ENCODE assay signal across 8 cellular contexts in the genomic region with DNA sequence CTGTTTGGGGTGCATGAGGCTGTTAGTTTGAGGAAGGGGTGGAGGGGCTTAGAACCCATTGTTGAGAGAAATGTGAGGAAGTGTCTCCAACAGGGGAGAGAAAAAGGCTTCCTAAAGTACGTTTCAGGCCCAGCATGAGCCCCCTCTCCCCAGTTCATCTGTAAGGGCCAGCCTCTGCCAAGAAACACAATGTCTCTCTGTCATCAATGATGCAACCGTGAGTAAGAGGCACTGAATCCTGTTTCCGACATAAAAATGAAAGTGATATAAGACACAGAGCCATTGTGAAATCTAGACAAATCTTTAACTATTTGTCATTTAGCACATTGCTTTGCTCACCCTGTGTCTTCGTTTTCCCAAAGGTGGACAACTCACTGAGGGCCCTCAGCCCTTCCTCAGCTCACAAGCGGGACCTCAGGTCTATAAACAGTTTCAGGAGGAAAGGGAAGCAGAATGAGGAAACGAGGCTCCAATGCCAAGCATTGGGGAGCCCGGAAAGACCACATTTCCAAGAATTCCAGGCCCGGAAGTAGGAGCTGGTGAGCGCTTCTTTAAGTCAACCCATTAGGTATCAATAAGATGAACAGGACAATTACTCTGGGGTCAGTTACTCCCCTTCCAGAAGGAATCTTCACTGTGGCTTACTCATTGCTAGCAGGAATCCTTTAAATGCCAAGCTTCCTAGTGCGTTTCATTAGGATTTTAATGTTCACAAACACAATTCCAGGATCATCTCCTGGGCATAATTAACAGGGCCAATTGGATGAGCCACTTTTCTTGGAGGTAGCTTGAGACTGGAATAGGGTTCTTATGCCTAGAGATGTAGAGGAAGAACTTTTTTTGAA. TPM values are rescaled to one million over a fixed set of nuclear protein-coding genes. Genes with fewer than 3 reads are reported as not detected.
DNase-seq lines count a peak whose midpoint lies in the region; ATAC-seq and TF ChIP-seq lines count a peak whose summit lies in the region.

No MANE protein-coding gene starts in this region.

- no peaks in the 10 kb centered on the region for H3K4me1 Mint-ChIP-seq in stimulated activated naive CD8-positive, alpha-beta T cell treated with anti-CD3 and anti-CD28 coated beads, Interleukin-15, Interleukin-2, amounts not matched to agents 100 ng/mL and 50 ng/mL, for 24 hours (ENCODE audit: low read depth)

- H3K4me1 ChIP-seq in body of pancreas (peaks cover 37% of the 10 kb centered on the region), left lung (peaks cover 0 to 18% of the 10 kb centered on the region in 2 donors)

- peak overlapping the region; percentile 23 for H3K27ac Mint-ChIP-seq in stimulated activated naive CD8-positive, alpha-beta T cell treated with anti-CD3 and anti-CD28 coated beads, Interleukin-15, Interleukin-2, amounts not matched to agents 100 ng/mL and 50 ng/mL, for 24 hours

- no peaks in the 10 kb centered on the region for H3K36me3 Mint-ChIP-seq in stimulated activated naive CD8-positive, alpha-beta T cell treated with anti-CD3 and anti-CD28 coated beads, Interleukin-15, Interleukin-2, amounts not matched to agents 100 ng/mL and 50 ng/mL, for 24 hours (ENCODE audit: low read depth)

- 71 to 74% methylated on average over 10 of the region's 10 CpGs for WGBS in body of pancreas, 2 donors

- no peak overlapping the region for H3K4me3 Mint-ChIP-seq in stimulated activated naive CD8-positive, alpha-beta T cell treated with anti-CD3 and anti-CD28 coated beads, Interleukin-15, Interleukin-2, amounts not matched to agents 100 ng/mL and 50 ng/mL, for 24 hours

- ATAC-seq in stimulated activated naive CD8-positive, alpha-beta T cell treated with anti-CD3 and anti-CD28 coated beads, Interleukin-15, Interleukin-2, amounts not matched to agents 100 U/mL and 50 U/mL, for 24 hours = no peak
- peak; percentile 65 for ATAC-seq in body of pancreas
- peak; percentile 75 for ATAC-seq in left lung
- no peak for ATAC-seq in HG02798 (IDR thresholded peaks at IDR 0.05; ENCODE audit: poor library complexity, unreplicated experiment)
- ATAC-seq in GM21529 (IDR thresholded peaks at IDR 0.05; ENCODE audit: unreplicated experiment) = no peak
- ATAC-seq in GM18907 (IDR thresholded peaks at IDR 0.05; ENCODE audit: unreplicated experiment) = no peak

- H3K27ac ChIP-seq in body of pancreas (peak overlapping the region in 1 of 4 donors; percentile 1), left lung (peak overlapping the region; percentile 18 to 73)

- peaks cover 7% of the 10 kb centered on the region for H3K27me3 Mint-ChIP-seq in stimulated activated naive CD8-positive, alpha-beta T cell treated with anti-CD3 and anti-CD28 coated beads, Interleukin-15, Interleukin-2, amounts not matched to agents 100 ng/mL and 50 ng/mL, for 24 hours

- no peaks in the 10 kb centered on the region for H3K9me3 ChIP-seq in body of pancreas
- H3K9me3 ChIP-seq in left lung = no peaks in the 10 kb centered on the region

- H3K27me3 ChIP-seq in body of pancreas = no peaks in the 10 kb centered on the region
- no peaks in the 10 kb centered on the region for H3K27me3 ChIP-seq in left lung

- intact Hi-C loops in body of pancreas (cut with DNase I) (no loop called here), left lung (cut with DNase I) (no loop called here)

- no peak for DNase-seq in stimulated activated naive CD8-positive, alpha-beta T cell treated with anti-CD3 and anti-CD28 coated beads, Interleukin-15, Interleukin-2, amounts not matched to agents 100 U/mL and 50 U/mL, for 24 hours
- peak in 3 of 4 donors; percentile 9 to 51 (median 38) for DNase-seq in body of pancreas
- no peak for DNase-seq in left lung
- no peak for DNase-seq in DMS153 treated with DMSO at 0.1 percent for 48 hours (lab: John Stamatoyannopoulos, UW; ENCODE audit: unreplicated experiment)

- TF ChIP-seq POLR2A in body of pancreas (IDR thresholded peaks at IDR 0.05) = no peak

- no peaks in the 10 kb centered on the region for H3K36me3 ChIP-seq in body of pancreas (replicated peaks in 1 of 2; ENCODE audit: insufficient read depth in 1 of 2, low read depth in 2 of 2)
- no peaks in the 10 kb centered on the region for H3K36me3 ChIP-seq in left lung

- H3K4me3 ChIP-seq in body of pancreas (no peak overlapping the region), left lung (peak overlapping the region in 1 of 2 donors; percentile 9)

- TF ChIP-seq CTCF in body of pancreas (IDR thresholded peaks at IDR 0.05) = no peak
- no peak for TF ChIP-seq CTCF in left lung (IDR thresholded peaks at IDR 0.05)

- peaks cover 5% of the 10 kb centered on the region for H3K9me3 Mint-ChIP-seq in stimulated activated naive CD8-positive, alpha-beta T cell treated with anti-CD3 and anti-CD28 coated beads, Interleukin-15, Interleukin-2, amounts not matched to agents 100 ng/mL and 50 ng/mL, for 24 hours

RNA-seq across cellular contexts. Expression of gene KLF4, which starts 59.0 kb away (rescaled TPM):
- 10 to 100 TPM; 12.5 to 22.7 TPM for total RNA-seq in body of pancreas
- 10 to 100 TPM; 45.9 to 62.2 TPM for total RNA-seq in left lung

Comparison
In these comparisons a context has a peak if more than half of its experiments do, and no peak if none do; other contexts are left out.
1. ATAC-seq: peak in body of pancreas (single experiment) and left lung (single experiment); none in stimulated activated naive CD8-positive, alpha-beta T cell treated with anti-CD3 and anti-CD28 coated beads, Interleukin-15, Interleukin-2, amounts not matched to agents 100 U/mL and 50 U/mL, for 24 hours (single experiment), HG02798 (single experiment), GM21529 (single experiment) and GM18907 (single experiment).
2. DNase-seq: peak in body of pancreas (3 of 4); none in stimulated activated naive CD8-positive, alpha-beta T cell treated with anti-CD3 and anti-CD28 coated beads, Interleukin-15, Interleukin-2, amounts not matched to agents 100 U/mL and 50 U/mL, for 24 hours (single experiment), left lung (0 of 2) and DMS153 treated with DMSO at 0.1 percent for 48 hours (single experiment).